26 cellular contexts compared by ENCODE assay signal in the genomic region with DNA sequence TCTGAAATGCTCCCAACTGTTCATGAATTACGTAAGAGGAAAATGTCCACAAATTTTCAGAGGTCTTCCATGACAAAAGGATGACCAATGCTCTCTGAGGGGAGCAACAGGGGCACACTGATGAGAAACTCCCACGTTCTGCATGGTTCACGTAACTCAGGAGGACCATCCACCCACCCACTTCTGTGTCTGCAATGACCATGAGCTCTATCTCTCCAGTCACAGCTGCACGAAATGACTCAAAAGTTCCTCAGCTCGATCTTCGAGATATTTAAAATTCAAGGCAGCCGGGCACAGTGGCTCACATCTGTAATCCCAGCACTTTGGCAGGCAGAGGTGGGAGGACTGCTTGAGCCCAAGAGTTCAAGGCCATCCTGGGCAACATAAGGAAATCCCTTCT.
"Had no signal": no experiment of that assay in that cellular context is flagged by ENCODE, and none has a peak within 500 bp of the region (broad histone marks: within the 10 kb centered on the region; RNA-seq: fewer than 3 reads in every experiment).

No MANE protein-coding gene starts in this region.

- H3K9me3 ChIP-seq: ascending aorta, gastroesophageal sphincter, neutrophil, ovary, psoas muscle, right atrium auricular region, transverse colon had no signal

- H3K27me3 ChIP-seq: ascending aorta, brain microvascular endothelial cell, gastroesophageal sphincter, neutrophil, ovary, right atrium auricular region, transverse colon had no signal

- DNase-seq: activated CD4-positive, alpha-beta T cell treated with anti-CD3 and anti-CD28 coated beads for 1 hour; activated CD4-positive, alpha-beta T cell treated with anti-CD3 and anti-CD28 coated beads, Interleukin-2, amount 50 U/mL, for 1 hour; activated CD8-positive, alpha-beta T cell treated with anti-CD3 and anti-CD28 coated beads, Interleukin-2, amount 10 ng/mL, durations not matched to agents 7 days and 5 days; activated gamma-delta T cell; brain microvascular endothelial cell; caudate nucleus; effector CD8-positive, alpha-beta T cell; head of caudate nucleus; hypothalamus; left cardiac atrium; psoas muscle; stimulated activated CD4-positive, alpha-beta T cell treated with anti-CD3 and anti-CD28 coated beads, Interleukin-1b, Interleukin-23, amount 100 ng/mL, for 48 hours; SW 1271; T-helper 2 cell; transverse colon had no signal

- H3K27ac ChIP-seq: ascending aorta, brain microvascular endothelial cell, gastroesophageal sphincter, neutrophil, ovary, psoas muscle, right atrium auricular region, transverse colon had no signal

- H3K4me3 Mint-ChIP-seq: activated CD8-positive, alpha-beta T cell treated with anti-CD3 and anti-CD28 coated beads, Interleukin-2, amount 10 ng/mL, durations not matched to agents 7 days and 5 days; activated naive CD4-positive, alpha-beta T cell treated with anti-CD3 and anti-CD28 coated beads, Interleukin-2, amount 50 U/mL, for 24 hours; activated T-helper 1 cell treated with anti-CD3 and anti-CD28 coated beads, Interleukin-12 subunit alpha, Interleukin-12 subunit beta, Interleukin-2, Interleukin-4 antibody, amounts not matched to agents 30 ng/mL and 10 ng/mL and 1 ng/mL, durations not matched to agents 14 hours and 24 hours and 36 hours; dendritic cell treated with granulocyte-macrophage colony-stimulating factor and Interleukin-4, amounts not matched to agents 40 ng/mL and 50 ng/mL, for 4 days; memory B cell; nephron had no signal

- H3K27ac Mint-ChIP-seq: activated CD8-positive, alpha-beta T cell treated with anti-CD3 and anti-CD28 coated beads, Interleukin-2, amount 10 ng/mL, durations not matched to agents 7 days and 5 days; activated naive CD4-positive, alpha-beta T cell treated with anti-CD3 and anti-CD28 coated beads, Interleukin-2, amount 50 U/mL, for 24 hours; activated T-helper 1 cell treated with anti-CD3 and anti-CD28 coated beads, Interleukin-12 subunit alpha, Interleukin-12 subunit beta, Interleukin-2, Interleukin-4 antibody, amounts not matched to agents 30 ng/mL and 10 ng/mL and 1 ng/mL, durations not matched to agents 14 hours and 24 hours and 36 hours; dendritic cell treated with granulocyte-macrophage colony-stimulating factor and Interleukin-4, amounts not matched to agents 40 ng/mL and 50 ng/mL, for 4 days; memory B cell; nephron had no signal

- H3K27me3 Mint-ChIP-seq: activated naive CD4-positive, alpha-beta T cell treated with anti-CD3 and anti-CD28 coated beads, Interleukin-2, amount 50 U/mL, for 24 hours; dendritic cell treated with granulocyte-macrophage colony-stimulating factor and Interleukin-4, amounts not matched to agents 40 ng/mL and 50 ng/mL, for 4 days; memory B cell had no signal

- H3K4me3 ChIP-seq: ascending aorta, gastroesophageal sphincter, ovary, psoas muscle, right atrium auricular region, transverse colon had no signal

- ATAC-seq: activated CD8-positive, alpha-beta T cell treated with anti-CD3 and anti-CD28 coated beads, Interleukin-2, amount 10 ng/mL, durations not matched to agents 7 days and 5 days; esophagus mucosa; gastroesophageal sphincter; left cardiac atrium had no signal

- H3K4me1 ChIP-seq: ascending aorta, gastroesophageal sphincter, psoas muscle, right atrium auricular region had no signal

- H3K9me3 Mint-ChIP-seq: activated naive CD4-positive, alpha-beta T cell treated with anti-CD3 and anti-CD28 coated beads, Interleukin-2, amount 50 U/mL, for 24 hours; activated T-helper 1 cell treated with anti-CD3 and anti-CD28 coated beads, Interleukin-12 subunit alpha, Interleukin-12 subunit beta, Interleukin-2, Interleukin-4 antibody, amounts not matched to agents 30 ng/mL and 10 ng/mL and 1 ng/mL, durations not matched to agents 14 hours and 24 hours and 36 hours; nephron had no signal

- H3K36me3 ChIP-seq: ovary had no signal
